22 cellular contexts compared by ENCODE assay signal in genomic region chr4:112274959-112275358, GRCh38.
"Had no signal": no experiment of that assay in that cellular context is flagged by ENCODE, and none has a peak within 500 bp of the region (broad histone marks: within the 10 kb centered on the region; RNA-seq: fewer than 3 reads in every experiment).

No MANE protein-coding gene starts in this region.

- H3K36me3 ChIP-seq: ovary, right atrium auricular region, transverse colon had no signal

- DNase-seq: esophagus squamous epithelium; foreskin fibroblast; glutamatergic neuron; islet precursor cell; mammary epithelial cell; mucosa of descending colon; natural killer cell; ovary; sigmoid colon; stimulated activated CD4-positive, alpha-beta T cell treated with anti-CD3 and anti-CD28 coated beads, Interleukin-2, amount 100 ng/mL, for 24 hours; stimulated activated CD4-positive, alpha-beta T cell treated with anti-CD3 and anti-CD28 coated beads, Interleukin-4, amount 100 ng/mL, for 4 hours; stimulated activated naive CD4-positive, alpha-beta T cell; stomach; substantia nigra; transverse colon had no signal

- H3K27ac ChIP-seq: esophagus squamous epithelium, gastroesophageal sphincter, ovary, right atrium auricular region, sigmoid colon, skin epidermis, stomach, thoracic aorta, transverse colon had no signal

- H3K4me3 ChIP-seq: esophagus squamous epithelium, gastroesophageal sphincter, mucosa of descending colon, ovary, right atrium auricular region, sigmoid colon, skin epidermis, stomach, thoracic aorta, transverse colon had no signal

- H3K9me3 Mint-ChIP-seq: dendritic cell treated with granulocyte-macrophage colony-stimulating factor and Interleukin-4, amounts not matched to agents 40 ng/mL and 50 ng/mL, for 4 days; natural killer cell; neural crest cell had no signal

- H3K27me3 ChIP-seq: esophagus squamous epithelium, gastroesophageal sphincter, ovary, right atrium auricular region, sigmoid colon, stomach, transverse colon had no signal

- H3K27me3 Mint-ChIP-seq: dendritic cell treated with granulocyte-macrophage colony-stimulating factor and Interleukin-4, amounts not matched to agents 40 ng/mL and 50 ng/mL, for 4 days had no signal

- ATAC-seq: gastroesophageal sphincter, left lobe of liver, mucosa of descending colon, natural killer cell had no signal

- H3K9me3 ChIP-seq: esophagus squamous epithelium, gastroesophageal sphincter, mucosa of descending colon, ovary, right atrium auricular region, sigmoid colon, stomach, thoracic aorta, transverse colon had no signal

- H3K27ac Mint-ChIP-seq: dendritic cell treated with granulocyte-macrophage colony-stimulating factor and Interleukin-4, amounts not matched to agents 40 ng/mL and 50 ng/mL, for 4 days; natural killer cell had no signal

- H3K4me1 Mint-ChIP-seq: neural crest cell had no signal

- H3K4me1 ChIP-seq: right atrium auricular region had no signal

- H3K4me3 Mint-ChIP-seq: dendritic cell treated with granulocyte-macrophage colony-stimulating factor and Interleukin-4, amounts not matched to agents 40 ng/mL and 50 ng/mL, for 4 days; natural killer cell; neural crest cell had no signal

- H3K36me3 Mint-ChIP-seq: natural killer cell had no signal
